ENCODE assay signal across 22 cellular contexts in the genomic region with DNA sequence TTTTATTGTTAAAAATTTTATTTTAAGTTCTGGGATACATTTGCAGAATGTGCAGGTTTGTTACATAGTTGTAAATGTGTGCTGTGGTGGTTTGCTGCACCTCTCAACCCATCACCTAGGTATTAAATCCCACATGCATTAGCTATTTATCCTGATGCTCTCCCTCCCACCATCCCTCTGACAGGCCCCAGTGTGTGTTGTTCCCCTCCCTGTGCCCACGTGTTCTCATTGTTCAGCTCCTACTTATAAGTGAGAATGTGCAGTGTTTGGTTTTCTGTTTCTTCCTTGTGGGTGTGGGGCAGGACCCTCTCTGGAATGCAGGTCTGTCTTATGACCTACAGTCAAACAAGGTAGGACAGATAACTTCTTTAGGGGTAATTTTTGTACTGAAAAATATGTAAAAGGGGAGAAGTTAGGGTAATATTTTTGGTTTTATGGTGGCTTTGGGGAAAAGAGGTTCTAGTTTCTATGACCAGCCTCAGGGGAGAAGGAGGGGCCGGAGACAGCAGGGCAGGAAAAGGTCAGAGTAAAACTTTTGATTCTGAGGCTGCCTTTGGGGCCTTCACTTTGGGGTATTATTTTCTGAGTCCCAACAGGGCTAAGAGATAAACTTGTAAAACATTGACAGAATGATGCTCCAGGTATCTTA.
DNase-seq lines count a peak whose midpoint lies in the region; ATAC-seq and TF ChIP-seq lines count a peak whose summit lies in the region.
"Had no signal": no experiment of that assay in that cellular context is flagged by ENCODE, and none has a peak within 500 bp of the region (broad histone marks: within the 10 kb centered on the region; RNA-seq: fewer than 3 reads in every experiment).

No MANE protein-coding gene starts in this region.

- no peak overlapping the region for H3K4me3 Mint-ChIP-seq in GM23338
- H3K4me3 Mint-ChIP-seq: CD4-positive, CD25-positive, alpha-beta regulatory T cell; CD8-positive, alpha-beta memory T cell; HFFc6 had no signal

- H2BK120ac ChIP-seq in neuronal stem cell (ENCODE audit: low read depth, low read length), result no peak overlapping the region

- H3K36me3 ChIP-seq in GM23338 (ENCODE audit: insufficient read depth), result no peaks in the 10 kb centered on the region
- no peaks in the 10 kb centered on the region for H3K36me3 ChIP-seq in hepatocyte (replicated peaks; ENCODE audit: insufficient read depth, low read depth)
- H3K36me3 ChIP-seq in neuronal stem cell (replicated peaks in 1 of 2; ENCODE audit: control insufficient read depth in 2 of 2, insufficient read depth in 2 of 2, low read length in 2 of 2), result no peaks in the 10 kb centered on the region
- H3K36me3 ChIP-seq: BE2C had no signal

- H3K4me1 ChIP-seq in GM23338 (ENCODE audit: insufficient read depth), result no peaks in the 10 kb centered on the region
- H3K4me1 ChIP-seq in hepatocyte (ENCODE audit: insufficient read depth), result no peaks in the 10 kb centered on the region
- peaks cover 0 to 1% of the 10 kb centered on the region in 2 donors for H3K4me1 ChIP-seq in neuronal stem cell (ENCODE audit: control insufficient read depth in 2 of 2, insufficient read depth in 1 of 2, low read depth in 1 of 2, low read length in 2 of 2)
- H3K4me1 ChIP-seq: BE2C had no signal

- no peak for DNase-seq in GM23338 (ENCODE audit: low spot score)
- no peak for DNase-seq in hepatocyte (ENCODE audit: low spot score)
- no peak for DNase-seq in neuronal stem cell (ENCODE audit: low spot score)
- no peak for DNase-seq in NCI-H146 (lab: John Stamatoyannopoulos, UW)
- DNase-seq in kidney glomerular epithelial cell (lab: John Stamatoyannopoulos, UW), result no peak
- DNase-seq: ACHN; BE2C; C1 segment of cervical spinal cord; CD4-positive, CD25-positive, alpha-beta regulatory T cell; CD8-positive, alpha-beta memory T cell; COR-L47; DMS 273 treated with DMSO at 0.1 percent for 48 hours; DMS53; DND-41; EL; GOT3; H7; HFFc6; IMR-90 had no signal

- no peak overlapping the region for H3K4ac ChIP-seq in neuronal stem cell (ENCODE audit: low read length)

- no peaks in the 10 kb centered on the region for H4K20me1 ChIP-seq in GM23338 (replicated peaks; ENCODE audit: insufficient read depth)
- no peaks in the 10 kb centered on the region for H4K20me1 ChIP-seq in hepatocyte (ENCODE audit: insufficient read depth, poor library complexity, severe bottlenecking)

- H3K27me3 ChIP-seq in GM23338 (ENCODE audit: insufficient read depth), result no peaks in the 10 kb centered on the region
- H3K27me3 ChIP-seq in hepatocyte, result no peaks in the 10 kb centered on the region
- no peaks in the 10 kb centered on the region for H3K27me3 ChIP-seq in neuronal stem cell (ENCODE audit: control insufficient read depth in 3 of 3, insufficient read depth in 3 of 3, low read depth in 1 of 3, low read length in 3 of 3)
- H3K27me3 ChIP-seq: BE2C had no signal

- H3K9ac ChIP-seq in neuronal stem cell (ENCODE audit: low read depth, low read length, poor library complexity), result no peak overlapping the region

- H2BK12ac ChIP-seq in neuronal stem cell (ENCODE audit: low read length), result no peak overlapping the region

- no peak overlapping the region for H3K23ac ChIP-seq in neuronal stem cell (ENCODE audit: low read depth, low read length, poor library complexity)

- H3K79me2 ChIP-seq in GM23338 (replicated peaks; ENCODE audit: insufficient read depth) (no peaks in the 10 kb centered on the region), hepatocyte (no peaks in the 10 kb centered on the region)

- no peak overlapping the region for H2BK15ac ChIP-seq in neuronal stem cell (ENCODE audit: low read length)

- no peak for ATAC-seq in GM23338
- ATAC-seq in HG03432 (IDR thresholded peaks at IDR 0.05; ENCODE audit: unreplicated experiment), result peak; percentile 52
- ATAC-seq in GM18861 (IDR thresholded peaks at IDR 0.05; ENCODE audit: unreplicated experiment), result no peak
- ATAC-seq: HCT116 had no signal

- no peaks in the 10 kb centered on the region for H3K27me3 Mint-ChIP-seq in GM23338 (ENCODE audit: insufficient read depth, low read depth, poor library complexity)
- H3K27me3 Mint-ChIP-seq: CD4-positive, CD25-positive, alpha-beta regulatory T cell had no signal

- H3K27ac Mint-ChIP-seq in GM23338, result 0 out of 2 replicates have a peak overlapping the region, but pooled peaks have one; percentile 41
- H3K27ac Mint-ChIP-seq: CD4-positive, CD25-positive, alpha-beta regulatory T cell; CD8-positive, alpha-beta memory T cell; HFFc6 had no signal

- TF ChIP-seq CTCF in GM23338 (conservative IDR thresholded peaks at IDR 0.05; ENCODE audit: low read depth in 2 of 2) (no peak), hepatocyte (IDR thresholded peaks at IDR 0.05; ENCODE audit: poor library complexity) (no peak)

- H3F3A ChIP-seq in GM23338 (replicated peaks; ENCODE audit: low read depth), result no peaks in the 10 kb centered on the region

- no peak overlapping the region for H4K91ac ChIP-seq in neuronal stem cell (ENCODE audit: low read depth, low read length, poor library complexity)

- H3K9me2 ChIP-seq in GM23338 (ENCODE audit: insufficient read depth), result no peaks in the 10 kb centered on the region
- H3K9me2 ChIP-seq in hepatocyte (replicated peaks; ENCODE audit: insufficient read depth), result no peaks in the 10 kb centered on the region

- 24% methylated on average over 2 of the region's 2 CpGs for WGBS in hepatocyte (ENCODE audit: low lambda C conversion rate, missing lambda C conversion rate)
- WGBS in neuronal stem cell (ENCODE audit: extremely low coverage in 2 of 2, insufficient read length in 2 of 2, insufficient replicate concordance in 1 of 2), 2 donors, result no CpG with 5 or more reads among the region's 2 CpGs

- H2AFZ ChIP-seq in GM23338 (peak overlapping the region; percentile 78; the same call in 1 of the 2 replicates), hepatocyte (no peak overlapping the region), neuronal stem cell (ENCODE audit: low read length) (peak overlapping the region; percentile 48)

- no peak overlapping the region for H2AK5ac ChIP-seq in neuronal stem cell (ENCODE audit: low read depth, low read length)

- H3K9me3 ChIP-seq in hepatocyte (ENCODE audit: low read depth) (no peaks in the 10 kb centered on the region), neuronal stem cell (replicated peaks in 1 of 2; ENCODE audit: control insufficient read depth in 2 of 2, insufficient read depth in 1 of 2, low read depth in 1 of 2, low read length in 2 of 2) (no peaks in the 10 kb centered on the region)
- H3K9me3 ChIP-seq: BE2C had no signal

- no peak overlapping the region for H3K18ac ChIP-seq in neuronal stem cell (ENCODE audit: low read length)

- no peak overlapping the region for H4K8ac ChIP-seq in neuronal stem cell (ENCODE audit: low read depth, low read length)

- H3K36me3 Mint-ChIP-seq in GM23338 (ENCODE audit: low read depth), result no peaks in the 10 kb centered on the region
- H3K36me3 Mint-ChIP-seq: CD4-positive, CD25-positive, alpha-beta regulatory T cell; CD8-positive, alpha-beta memory T cell had no signal

- H2BK5ac ChIP-seq in neuronal stem cell (ENCODE audit: low read length), result no peak overlapping the region

- H3K9me3 Mint-ChIP-seq in GM23338, result peaks cover 3% of the 10 kb centered on the region; the same call in 2 of the 3 replicates

- H3K4me1 Mint-ChIP-seq in GM23338, result no peaks in the 10 kb centered on the region
- H3K4me1 Mint-ChIP-seq: CD4-positive, CD25-positive, alpha-beta regulatory T cell; CD8-positive, alpha-beta memory T cell had no signal

- no peak overlapping the region for H3K4me2 ChIP-seq in GM23338
- H3K4me2 ChIP-seq in hepatocyte, result no peak overlapping the region
- no peak overlapping the region for H3K4me2 ChIP-seq in neuronal stem cell (ENCODE audit: insufficient read depth, low read length, poor library complexity, severe bottlenecking)

- no peak overlapping the region for H3K14ac ChIP-seq in neuronal stem cell (ENCODE audit: low read length)

- no peak overlapping the region for H3K27ac ChIP-seq in GM23338 (ENCODE audit: low read depth)
- H3K27ac ChIP-seq in hepatocyte, result peak overlapping the region; percentile 13
- H3K27ac ChIP-seq in neuronal stem cell (replicated peaks; ENCODE audit: low read length), result no peak overlapping the region

- H3K79me1 ChIP-seq in neuronal stem cell (ENCODE audit: low read depth, low read length), result no peaks in the 10 kb centered on the region

- H3K4me3 ChIP-seq in GM23338 (no peak overlapping the region), hepatocyte (no peak overlapping the region), neuronal stem cell (ENCODE audit: low read length in 2 of 2) (no peak overlapping the region)

TF ChIP-seq in GM23338, 12 proteins besides CTCF, POLR2A, EP300 and RAD21:
- TF ChIP-seq EZH2phosphoT487 (IDR thresholded peaks at IDR 0.05; ENCODE audit: unreplicated experiment), result no peak
